In the genomic region with DNA sequence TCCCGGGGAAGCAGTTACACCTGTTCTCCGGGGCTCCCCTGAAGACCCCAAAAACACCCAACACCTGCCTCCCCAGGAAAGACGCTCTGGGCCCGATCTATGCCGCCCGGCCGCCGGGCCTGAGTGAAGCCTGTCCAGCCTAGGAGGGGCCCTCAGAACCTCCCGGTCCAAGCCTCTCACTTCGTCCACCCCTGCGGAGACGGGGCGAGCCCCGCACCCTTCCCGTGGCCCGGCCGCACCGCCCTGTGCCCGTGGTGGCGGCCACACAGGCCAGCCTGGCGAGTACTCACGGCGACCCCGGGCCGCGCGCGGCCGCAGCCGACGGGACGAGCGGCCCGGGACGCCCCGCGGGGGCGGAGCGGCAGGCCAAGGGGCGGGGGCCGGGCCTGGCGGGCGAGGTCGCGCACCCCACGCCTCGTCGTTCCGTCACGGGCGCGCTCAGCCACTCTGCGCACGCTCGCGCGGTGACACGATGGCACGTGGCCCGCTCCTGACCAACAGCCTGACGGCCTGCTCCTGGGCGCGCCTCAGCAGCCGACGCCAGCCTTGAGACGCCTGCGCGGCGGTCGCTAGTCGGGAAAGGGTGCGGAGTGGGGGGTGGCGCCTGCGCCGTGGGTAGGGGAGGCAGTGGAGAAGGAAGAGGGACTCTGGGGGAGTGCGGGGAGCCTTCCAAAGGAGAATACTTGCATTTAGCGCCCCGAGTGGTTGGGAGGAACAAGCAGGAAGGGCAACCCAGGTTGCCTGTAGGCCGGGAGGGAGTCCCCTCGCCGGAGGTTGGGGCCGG, we compare ENCODE assay signal across 8 cellular contexts. TPM values are rescaled to one million over a fixed set of nuclear protein-coding genes. Genes with fewer than 3 reads are reported as not detected.
A peak's percentile ranks its signal among the peaks of the same experiment; 100 is the strongest.
DNase-seq lines count a peak whose midpoint lies in the region; ATAC-seq and TF ChIP-seq lines count a peak whose summit lies in the region.

A gene with protein sequence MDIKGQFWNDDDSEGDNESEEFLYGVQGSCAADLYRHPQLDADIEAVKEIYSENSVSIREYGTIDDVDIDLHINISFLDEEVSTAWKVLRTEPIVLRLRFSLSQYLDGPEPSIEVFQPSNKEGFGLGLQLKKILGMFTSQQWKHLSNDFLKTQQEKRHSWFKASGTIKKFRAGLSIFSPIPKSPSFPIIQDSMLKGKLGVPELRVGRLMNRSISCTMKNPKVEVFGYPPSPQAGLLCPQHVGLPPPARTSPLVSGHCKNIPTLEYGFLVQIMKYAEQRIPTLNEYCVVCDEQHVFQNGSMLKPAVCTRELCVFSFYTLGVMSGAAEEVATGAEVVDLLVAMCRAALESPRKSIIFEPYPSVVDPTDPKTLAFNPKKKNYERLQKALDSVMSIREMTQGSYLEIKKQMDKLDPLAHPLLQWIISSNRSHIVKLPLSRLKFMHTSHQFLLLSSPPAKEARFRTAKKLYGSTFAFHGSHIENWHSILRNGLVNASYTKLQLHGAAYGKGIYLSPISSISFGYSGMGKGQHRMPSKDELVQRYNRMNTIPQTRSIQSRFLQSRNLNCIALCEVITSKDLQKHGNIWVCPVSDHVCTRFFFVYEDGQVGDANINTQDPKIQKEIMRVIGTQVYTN (minus strand): TSS at position 342 of the 784 bp plus-strand sequence. CDS start 5,077 bp downstream, outside the sequence.

- H3K4me1 Mint-ChIP-seq in activated naive CD8-positive, alpha-beta T cell treated with anti-CD3 and anti-CD28 coated beads, Interleukin-2, amount 50 U/mL, for 24 hours: peaks cover 32% of the 10 kb centered on the region

- peak within 1 kb of the TSS; percentile 90 for H3K4me3 Mint-ChIP-seq in activated naive CD8-positive, alpha-beta T cell treated with anti-CD3 and anti-CD28 coated beads, Interleukin-2, amount 50 U/mL, for 24 hours

- no peaks in the 10 kb centered on the region for H4K20me1 ChIP-seq in SU-DHL-6 (ENCODE audit: low read depth, low read length)

- peak; percentile 84 to 94 for TF ChIP-seq EP300 in tibial nerve (IDR thresholded peaks at IDR 0.05)

- H2AFZ ChIP-seq in SU-DHL-6 (ENCODE audit: low read depth, low read length, severe bottlenecking) (peak within 1 kb of the TSS; percentile 83), parathyroid adenoma (peak within 1 kb of the TSS; percentile 84)

- H3K27me3 ChIP-seq in SU-DHL-6 (ENCODE audit: low read length): no peaks in the 10 kb centered on the region
- no peaks in the 10 kb centered on the region for H3K27me3 ChIP-seq in parathyroid adenoma (ENCODE audit: control insufficient read depth, insufficient read depth, low read length)
- no peaks in the 10 kb centered on the region for H3K27me3 ChIP-seq in tibial nerve

- intact Hi-C loops in Right ventricle myocardium superior (cut with DNase I): loop anchor here (10.0 kb wide), 1 partner anchor 78 kb away; the partner anchor contains the start of gene GRAMD2A

- WGBS in tibial nerve, 2 donors: 0 to 1% methylated on average over 26 to 47 of the region's 82 CpGs

- no peaks in the 10 kb centered on the region for H3K9me2 ChIP-seq in SU-DHL-6 (replicated peaks; ENCODE audit: insufficient read depth, low read length)

- H3K36me3 ChIP-seq in SU-DHL-6 (ENCODE audit: low read length) (no peaks in the 10 kb centered on the region), parathyroid adenoma (ENCODE audit: control insufficient read depth, insufficient read depth, low read length) (no peaks in the 10 kb centered on the region), tibial nerve (peaks cover 0 to 24% (median 0%) of the 10 kb centered on the region in 3 donors)

- TF ChIP-seq POLR2A in tibial nerve (IDR thresholded peaks at IDR 0.05): peak; percentile 25 to 75

- no peaks in the 10 kb centered on the region for H3K9me3 ChIP-seq in SU-DHL-6 (ENCODE audit: insufficient read depth, low read length)
- H3K9me3 ChIP-seq in parathyroid adenoma (ENCODE audit: control insufficient read depth, low read length): no peaks in the 10 kb centered on the region
- H3K9me3 ChIP-seq in tibial nerve: no peaks in the 10 kb centered on the region

- H3K4me3 ChIP-seq in GM12864 (ENCODE audit: low read depth, low read length) (peak within 1 kb of the TSS; percentile 75), SU-DHL-6 (ENCODE audit: insufficient read depth, low read length, poor library complexity, severe bottlenecking) (peak within 1 kb of the TSS; percentile 91), parathyroid adenoma (ENCODE audit: low read depth, low read length) (peak within 1 kb of the TSS; percentile 55), tibial nerve (peak within 1 kb of the TSS; percentile 61 to 94 (median 79))

- H3K36me3 Mint-ChIP-seq in activated naive CD8-positive, alpha-beta T cell treated with anti-CD3 and anti-CD28 coated beads, Interleukin-2, amount 50 U/mL, for 24 hours (ENCODE audit: low read depth): peaks cover 11% of the 10 kb centered on the region

- H3K9me3 Mint-ChIP-seq in activated naive CD8-positive, alpha-beta T cell treated with anti-CD3 and anti-CD28 coated beads, Interleukin-2, amount 50 U/mL, for 24 hours: no peaks in the 10 kb centered on the region

- H3K79me2 ChIP-seq in SU-DHL-6 (ENCODE audit: insufficient read depth, low read length) (no peaks in the 10 kb centered on the region), parathyroid adenoma (no peaks in the 10 kb centered on the region)

- H3K27ac ChIP-seq in SU-DHL-6 (ENCODE audit: low read depth, low read length) (peak within 1 kb of the TSS; percentile 48), parathyroid adenoma (peak within 1 kb of the TSS; percentile 44), tibial nerve (peak within 1 kb of the TSS; percentile 80 to 98 (median 94))

- H3K4me2 ChIP-seq in SU-DHL-6 (ENCODE audit: low read depth, low read length, poor library complexity, severe bottlenecking) (peak within 1 kb of the TSS; percentile 85), parathyroid adenoma (ENCODE audit: low read length) (peak within 1 kb of the TSS; percentile 68)

- H3K4me1 ChIP-seq in parathyroid adenoma: peaks cover 2% of the 10 kb centered on the region
- peaks cover 0 to 36% (median 20%) of the 10 kb centered on the region in 4 donors for H3K4me1 ChIP-seq in tibial nerve

- ATAC-seq in HG02623 (IDR thresholded peaks at IDR 0.05; ENCODE audit: unreplicated experiment) (peak; percentile 96), Right ventricle myocardium superior (ENCODE audit: poor library complexity) (peak; percentile 99)
- peak; percentile 98 for ATAC-seq in activated naive CD8-positive, alpha-beta T cell treated with anti-CD3 and anti-CD28 coated beads, Interleukin-2, amount 50 U/mL, for 24 hours

- TF ChIP-seq CTCF in GM12864 (IDR thresholded peaks at IDR 0.05; ENCODE audit: low read depth, low read length, missing control alignments) (peak; percentile 64), SU-DHL-6 (IDR thresholded peaks at IDR 0.05; ENCODE audit: insufficient read depth, low read length, poor library complexity, severe bottlenecking) (peak; percentile 44), parathyroid adenoma (IDR thresholded peaks at IDR 0.05) (peak; percentile 37), tibial nerve (IDR thresholded peaks at IDR 0.05) (peak; percentile 55 to 93 (median 80))

- H3K27me3 Mint-ChIP-seq in activated naive CD8-positive, alpha-beta T cell treated with anti-CD3 and anti-CD28 coated beads, Interleukin-2, amount 50 U/mL, for 24 hours: no peaks in the 10 kb centered on the region

- peak within 1 kb of the TSS; percentile 91 for H3K27ac Mint-ChIP-seq in activated naive CD8-positive, alpha-beta T cell treated with anti-CD3 and anti-CD28 coated beads, Interleukin-2, amount 50 U/mL, for 24 hours

- peak; percentile 95 for DNase-seq in GM12864 (ENCODE audit: low read depth)
- DNase-seq in NCI-H1105 treated with DMSO at 0.1 percent for 48 hours (lab: John Stamatoyannopoulos, UW): peak; percentile 99
- peak; percentile 99 for DNase-seq in activated naive CD8-positive, alpha-beta T cell treated with anti-CD3 and anti-CD28 coated beads, Interleukin-2, amount 50 U/mL, for 24 hours
- peak; percentile 99 for DNase-seq in Right ventricle myocardium superior
- DNase-seq in tibial nerve (ENCODE audit: low spot score in 2 of 2): peak; percentile 94 to 95

- H3K9ac ChIP-seq in SU-DHL-6 (ENCODE audit: low read length) (peak within 1 kb of the TSS; percentile 87), parathyroid adenoma (no peak within 1 kb of the TSS)

- H3F3A ChIP-seq in SU-DHL-6 (ENCODE audit: insufficient read depth): peaks cover 12% of the 10 kb centered on the region

RNA-seq across cellular contexts. Expression of the gene that starts here (rescaled TPM):
- total RNA-seq in Right ventricle myocardium superior (37.2 TPM), tibial nerve (10 to 100 TPM; 59.2 to 76.8 (median 65.1) TPM)

Comparison
In these comparisons a context has a peak if more than half of its experiments do, and no peak if none do; other contexts are left out.
1. Peak in every context shown above with its lines: DNase-seq, ATAC-seq, H3K4me3 ChIP-seq and H3K27ac ChIP-seq.
2. H3K27ac ChIP-seq: peak in every context shown above with its lines; median percentile 94 in tibial nerve; 48 in SU-DHL-6; 44 in parathyroid adenoma.